11 cellular contexts compared by ENCODE assay signal in the genomic region with DNA sequence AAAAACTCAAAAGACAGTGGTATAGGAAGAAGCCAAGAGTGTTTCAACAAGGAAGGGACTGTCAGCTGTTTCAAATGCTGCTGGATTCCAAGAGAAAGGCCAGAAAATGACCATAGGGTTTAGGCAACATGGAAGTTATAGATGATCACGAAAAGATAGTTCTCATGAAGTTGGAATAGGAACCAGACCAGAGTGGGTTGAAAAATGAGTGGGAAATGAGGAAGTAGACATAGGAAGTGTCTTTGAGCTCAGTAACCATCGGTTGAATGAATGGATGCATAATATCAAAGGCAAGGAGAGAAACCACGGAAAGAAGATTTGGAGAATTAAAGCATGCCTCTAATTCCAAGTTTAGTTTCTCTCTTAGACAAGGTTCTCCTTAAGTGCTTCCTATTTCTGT. TPM values are rescaled to one million over a fixed set of nuclear protein-coding genes. Genes with fewer than 3 reads are reported as not detected.
DNase-seq lines count a peak whose midpoint lies in the region; ATAC-seq and TF ChIP-seq lines count a peak whose summit lies in the region.
"Had no signal": no experiment of that assay in that cellular context is flagged by ENCODE, and none has a peak within 500 bp of the region (broad histone marks: within the 10 kb centered on the region; RNA-seq: fewer than 3 reads in every experiment).

No MANE protein-coding gene starts in this region.

- H3K36me3 ChIP-seq in HAP-1 (replicated peaks) (peaks cover 15% of the 10 kb centered on the region), iPS-18a (ENCODE audit: control insufficient read depth, low read depth, low read length) (peaks cover 11% of the 10 kb centered on the region), ascending aorta (no peaks in the 10 kb centered on the region)

- H3K9me3 ChIP-seq in HAP-1 (no peaks in the 10 kb centered on the region), iPS-18a (ENCODE audit: control insufficient read depth, low read depth, low read length) (no peaks in the 10 kb centered on the region), ascending aorta (no peaks in the 10 kb centered on the region)

- in situ Hi-C loops in HAP-1 (cut with MboI; ENCODE audit: low sequenced_read_pairs), result no loop called here

- DNase-seq in CD1c-positive myeloid dendritic cell (ENCODE audit: extremely low spot score) (peak; percentile 93), HAP-1 (ENCODE audit: low spot score in 2 of 2) (no peak), SKM-1 (lab: John Stamatoyannopoulos, UW; ENCODE audit: unreplicated experiment) (peak; percentile 21), cerebellar nuclear complex (lab: John Stamatoyannopoulos, UW) (no peak), NCI-H187 treated with DMSO at 0.1 percent for 48 hours (lab: John Stamatoyannopoulos, UW) (no peak), ascending aorta (ENCODE audit: low spot score in 2 of 2) (no peak)
- DNase-seq: effector memory CD8-positive, alpha-beta T cell; left cardiac atrium; NCI-H774 had no signal

- H3K9ac ChIP-seq in iPS-18a (ENCODE audit: low read length), result peak overlapping the region; percentile 90

- H3K27me3 ChIP-seq in HAP-1 (ENCODE audit: low read depth), result no peaks in the 10 kb centered on the region
- no peaks in the 10 kb centered on the region for H3K27me3 ChIP-seq in iPS-18a (ENCODE audit: control insufficient read depth, insufficient read depth, low read length)
- no peaks in the 10 kb centered on the region for H3K27me3 ChIP-seq in ascending aorta

- intact Hi-C loops in ascending aorta (cut with DNase I), result loop anchor here (2.0 kb wide), 1 partner anchor 14 kb away; no protein-coding TSS in a partner anchor

- H3K4me3 ChIP-seq in HAP-1 (peak overlapping the region; percentile 49), iPS-18a (ENCODE audit: low read length) (peak overlapping the region; percentile 100), ascending aorta (no peak overlapping the region)

- TF ChIP-seq CTCF in ascending aorta (IDR thresholded peaks at IDR 0.05), result no peak

- no peak for ATAC-seq in HG03432 (IDR thresholded peaks at IDR 0.05; ENCODE audit: unreplicated experiment)
- ATAC-seq: effector memory CD8-positive, alpha-beta T cell; left cardiac atrium had no signal

- peaks cover 15% of the 10 kb centered on the region for H3K4me1 ChIP-seq in HAP-1
- peaks cover 8% of the 10 kb centered on the region for H3K4me1 ChIP-seq in iPS-18a (ENCODE audit: control insufficient read depth, low read depth, low read length)
- no peaks in the 10 kb centered on the region for H3K4me1 ChIP-seq in ascending aorta

- H3K27ac ChIP-seq in iPS-18a (ENCODE audit: low read length), result no peak overlapping the region
- no peak overlapping the region for H3K27ac ChIP-seq in ascending aorta

RNA-seq across cellular contexts. Expression of gene NCAPH, which starts 1.3 kb away (rescaled TPM):
- total RNA-seq in ascending aorta, result not detected

RNA-seq across cellular contexts. Expression of gene ITPRIPL1, which starts 11.8 kb away (rescaled TPM):
- 14.5 TPM for total RNA-seq in ascending aorta

RNA-seq across cellular contexts. Expression of gene SNRNP200, which starts 31.5 kb away (rescaled TPM):
- 57.4 TPM for total RNA-seq in ascending aorta

Comparison
In these comparisons a context has a peak if more than half of its experiments do, and no peak if none do; other contexts are left out.
1. DNase-seq: peak in CD1c-positive myeloid dendritic cell (single experiment) and SKM-1 (single experiment); none in HAP-1 (0 of 2), cerebellar nuclear complex (0 of 2), NCI-H187 treated with DMSO at 0.1 percent for 48 hours (single experiment) and ascending aorta (0 of 2).
2. H3K4me3 ChIP-seq: peak in HAP-1 (single experiment) and iPS-18a (single experiment); none in ascending aorta (0 of 2).